ENCODE assay signal across 22 cellular contexts in the genomic region with DNA sequence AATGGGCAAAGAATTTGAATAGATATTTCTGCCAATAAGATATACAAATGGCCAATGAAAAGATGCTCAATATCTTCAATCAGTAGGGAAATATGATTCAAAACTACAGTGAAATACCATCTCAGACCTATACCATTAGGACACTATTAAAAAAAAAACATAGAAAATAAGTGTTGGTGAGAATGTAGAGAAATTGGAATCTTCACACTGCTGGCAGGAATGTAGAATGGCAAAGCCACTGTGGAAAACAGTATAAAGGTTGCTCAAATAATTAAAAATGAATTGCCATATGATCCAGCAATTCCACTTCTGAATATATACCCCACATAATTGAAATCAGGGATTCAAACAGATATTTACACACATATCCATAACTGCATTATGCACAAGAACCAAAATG.
"Had no signal": no experiment of that assay in that cellular context is flagged by ENCODE, and none has a peak within 500 bp of the region (broad histone marks: within the 10 kb centered on the region; RNA-seq: fewer than 3 reads in every experiment).

No MANE protein-coding gene starts in this region.

- H3K27ac ChIP-seq: body of pancreas, neural progenitor cell, right lobe of liver, thyroid gland had no signal

- H3K27me3 Mint-ChIP-seq: naive B cell had no signal

- H3K27me3 ChIP-seq: body of pancreas, neural progenitor cell, right lobe of liver, thyroid gland had no signal

- H3K4me2 ChIP-seq: neural progenitor cell had no signal

- H3K4me1 ChIP-seq: neural progenitor cell, right lobe of liver had no signal

- H3K36me3 ChIP-seq: neural progenitor cell, right lobe of liver, thyroid gland had no signal

- DNase-seq: activated B cell treated with CpG ODN at 0.5 μM for 24 hours; activated CD4-positive, alpha-beta T cell treated with anti-CD3 and anti-CD28 coated beads, Interleukin-2, amount 10 ng/mL, durations not matched to agents 24 days and 14 days; activated CD8-positive, alpha-beta T cell treated with anti-CD3 and anti-CD28 coated beads for 36 hours; activated naive CD4-positive, alpha-beta T cell; activated naive CD8-positive, alpha-beta T cell treated with anti-CD3 and anti-CD28 coated beads for 36 hours; activated T-cell treated with anti-CD3 and anti-CD28 coated beads, Interleukin-2, amount 50 U/mL, for 1 hour; amniotic stem cell; body of pancreas; cortex of kidney; mesenchymal stem cell; mucosa of descending colon; naive B cell; right lobe of liver; stimulated activated CD4-positive, alpha-beta T cell treated with anti-CD3 and anti-CD28 coated beads, Interleukin-1b, Interleukin-23, amount 100 ng/mL, for 48 hours; stimulated activated CD8-positive, alpha-beta memory T cell treated with anti-CD3 and anti-CD28 coated beads, Interleukin-4, amount 100 ng/mL, for 48 hours; stimulated activated naive CD4-positive, alpha-beta T cell treated with Interleukin-2 at 50 U/mL for 16 hours; T-cell; thyroid gland had no signal

- H3K4me1 Mint-ChIP-seq: activated CD4-positive, alpha-beta T cell treated with anti-CD3 and anti-CD28 coated beads, Interleukin-2, amount 10 ng/mL, durations not matched to agents 24 days and 14 days; activated T-helper 17 cell treated with anti-CD3 and anti-CD28 coated beads, Interleukin-2, amount 50 U/mL, for 72 hours; central memory CD8-positive, alpha-beta T cell; neural progenitor cell; T-cell had no signal

- H3K36me3 Mint-ChIP-seq: activated naive CD8-positive, alpha-beta T cell treated with anti-CD3 and anti-CD28 coated beads for 36 hours; neural progenitor cell; T-cell had no signal

- H3K9me3 ChIP-seq: body of pancreas, mucosa of descending colon, right lobe of liver, thyroid gland had no signal

- H3K4me3 Mint-ChIP-seq: activated B cell treated with CpG ODN at 0.5 μM for 24 hours; activated CD4-positive, alpha-beta T cell treated with anti-CD3 and anti-CD28 coated beads, Interleukin-2, amount 10 ng/mL, durations not matched to agents 24 days and 14 days; activated CD8-positive, alpha-beta T cell treated with anti-CD3 and anti-CD28 coated beads for 36 hours; activated naive CD8-positive, alpha-beta T cell treated with anti-CD3 and anti-CD28 coated beads for 36 hours; activated T-helper 17 cell treated with anti-CD3 and anti-CD28 coated beads, Interleukin-2, amount 50 U/mL, for 72 hours; central memory CD8-positive, alpha-beta T cell; naive B cell; neural progenitor cell; T-cell had no signal

- H3K27ac Mint-ChIP-seq: activated B cell treated with CpG ODN at 0.5 μM for 24 hours; activated CD4-positive, alpha-beta T cell treated with anti-CD3 and anti-CD28 coated beads, Interleukin-2, amount 10 ng/mL, durations not matched to agents 24 days and 14 days; activated CD8-positive, alpha-beta T cell treated with anti-CD3 and anti-CD28 coated beads for 36 hours; activated naive CD8-positive, alpha-beta T cell treated with anti-CD3 and anti-CD28 coated beads for 36 hours; activated T-helper 17 cell treated with anti-CD3 and anti-CD28 coated beads, Interleukin-2, amount 50 U/mL, for 72 hours; naive B cell; neural progenitor cell; T-cell had no signal

- H2AFZ ChIP-seq: neural progenitor cell had no signal

- FAIRE-seq: endothelial cell of umbilical vein had no signal

- H3K4me3 ChIP-seq: body of pancreas, mucosa of descending colon, neural progenitor cell, right lobe of liver, thyroid gland had no signal

- H3K9me3 Mint-ChIP-seq: activated CD4-positive, alpha-beta T cell treated with anti-CD3 and anti-CD28 coated beads, Interleukin-2, amount 10 ng/mL, durations not matched to agents 24 days and 14 days; activated CD8-positive, alpha-beta T cell treated with anti-CD3 and anti-CD28 coated beads for 36 hours; central memory CD8-positive, alpha-beta T cell; neural progenitor cell; T-cell had no signal
